In genomic region chr16:67528870-67529638, GRCh38 we compare ENCODE assay signal across 8 cellular contexts. TPM values are rescaled to one million over a fixed set of nuclear protein-coding genes. Genes with fewer than 3 reads are reported as not detected.
DNase-seq lines count a peak whose midpoint lies in the region; ATAC-seq and TF ChIP-seq lines count a peak whose summit lies in the region.

No MANE protein-coding gene starts in this region.

- H3K36me3 ChIP-seq in HUES6 (ENCODE audit: control insufficient read depth, insufficient read depth, low read length), result no peaks in the 10 kb centered on the region

- peaks cover 15% of the 10 kb centered on the region for H3K4me1 Mint-ChIP-seq in activated CD8-positive, alpha-beta T cell treated with anti-CD3 and anti-CD28 coated beads for 36 hours (ENCODE audit: low read depth)
- peaks cover 27% of the 10 kb centered on the region for H3K4me1 Mint-ChIP-seq in neural crest cell

- peak; percentile 47 for ATAC-seq in activated CD8-positive, alpha-beta T cell treated with anti-CD3 and anti-CD28 coated beads for 36 hours
- ATAC-seq in HG02678 (IDR thresholded peaks at IDR 0.05; ENCODE audit: unreplicated experiment) (no peak), GM21360 (IDR thresholded peaks at IDR 0.05; ENCODE audit: unreplicated experiment) (no peak)

- no peak overlapping the region; the same call in 1 of the 2 replicates for H3K27ac ChIP-seq in HUES6 (ENCODE audit: low read depth, low read length)

- peak overlapping the region; percentile 68 for H3K4me3 Mint-ChIP-seq in activated CD8-positive, alpha-beta T cell treated with anti-CD3 and anti-CD28 coated beads for 36 hours
- peak overlapping the region; percentile 92 for H3K4me3 Mint-ChIP-seq in neural crest cell

- H3K4me1 ChIP-seq in HUES6 (ENCODE audit: control insufficient read depth, insufficient read depth, low read length), result peaks cover 25% of the 10 kb centered on the region

- H3K9me3 ChIP-seq in HUES6 (ENCODE audit: control insufficient read depth, insufficient read depth, low read depth, low read length), result no peaks in the 10 kb centered on the region

- H3K9ac ChIP-seq in HUES6 (ENCODE audit: low read length), result peak overlapping the region; percentile 69

- CTCF ChIA-PET in activated CD8-positive, alpha-beta T cell treated with anti-CD3 and anti-CD28 coated beads for 36 hours (lab: Charles Lee), result interaction anchor here (1.1 to 11.4 kb wide), 8 partner anchors 7 to 139 kb away, joined by 3 to 135 read pairs (median 7); partner anchors contain the start of gene CARMIL2

- no peaks in the 10 kb centered on the region for H3K9me3 Mint-ChIP-seq in activated CD8-positive, alpha-beta T cell treated with anti-CD3 and anti-CD28 coated beads for 36 hours
- no peaks in the 10 kb centered on the region for H3K9me3 Mint-ChIP-seq in neural crest cell

- H3K27ac Mint-ChIP-seq in activated CD8-positive, alpha-beta T cell treated with anti-CD3 and anti-CD28 coated beads for 36 hours, result no peak overlapping the region
- peak overlapping the region; percentile 81 for H3K27ac Mint-ChIP-seq in neural crest cell (ENCODE audit: unreplicated experiment)

- no peaks in the 10 kb centered on the region for H3K36me3 Mint-ChIP-seq in activated CD8-positive, alpha-beta T cell treated with anti-CD3 and anti-CD28 coated beads for 36 hours (ENCODE audit: low read depth)
- H3K36me3 Mint-ChIP-seq in neural crest cell (ENCODE audit: low read depth), result no peaks in the 10 kb centered on the region

- peaks cover 86% of the 10 kb centered on the region for H3K27me3 ChIP-seq in HUES6 (ENCODE audit: control insufficient read depth, insufficient read depth, low read length)

- POLR2A ChIA-PET in activated CD8-positive, alpha-beta T cell treated with anti-CD3 and anti-CD28 coated beads for 36 hours (lab: Charles Lee), result interaction anchor here (0.6 to 1.3 kb wide), 7 partner anchors 8 to 131 kb away, joined by 3 to 6 read pairs (median 4); partner anchors contain the start of gene ACD

- DNase-seq in ELF-1 (ENCODE audit: low read depth, low spot score), result peak; percentile 71
- peak; percentile 40 for DNase-seq in activated CD8-positive, alpha-beta T cell treated with anti-CD3 and anti-CD28 coated beads for 36 hours
- peak; percentile 27 for DNase-seq in fibroblast of gingiva (ENCODE audit: low read depth)
- DNase-seq in neural crest cell (ENCODE audit: low read depth, low spot score), result peak; percentile 53
- DNase-seq in DMS79 treated with DMSO at 0.1 percent for 48 hours (lab: John Stamatoyannopoulos, UW), result no peak

- H3K27me3 Mint-ChIP-seq in activated CD8-positive, alpha-beta T cell treated with anti-CD3 and anti-CD28 coated beads for 36 hours, result peaks cover 27% of the 10 kb centered on the region
- H3K27me3 Mint-ChIP-seq in neural crest cell (ENCODE audit: low read depth), result peaks cover 17% of the 10 kb centered on the region

- TF ChIP-seq CTCF in activated CD8-positive, alpha-beta T cell treated with anti-CD3 and anti-CD28 coated beads for 36 hours (IDR thresholded peaks at IDR 0.05), result no peak
- no peak for TF ChIP-seq CTCF in neural crest cell (conservative IDR thresholded peaks at IDR 0.05)

- peak overlapping the region; percentile 69 for H3K4me3 ChIP-seq in HUES6 (ENCODE audit: low read depth, low read length)

- intact Hi-C loops in activated CD8-positive, alpha-beta T cell treated with anti-CD3 and anti-CD28 coated beads for 36 hours (cut with micrococcal nuclease), result no loop called here

RNA-seq across cellular contexts. Expression of gene RIPOR1, which starts 0.4 kb away (rescaled TPM):
- 10 to 100 TPM; 15.7 to 20.0 TPM for total RNA-seq in activated CD8-positive, alpha-beta T cell treated with anti-CD3 and anti-CD28 coated beads for 36 hours
- 60.6 and 65.7 TPM in 2 replicates for total RNA-seq in neural crest cell

RNA-seq across cellular contexts. Expression of gene CTCF, which starts 33.3 kb away (rescaled TPM):
- 10 to 100 TPM; 47.4 to 50.6 TPM for total RNA-seq in activated CD8-positive, alpha-beta T cell treated with anti-CD3 and anti-CD28 coated beads for 36 hours
- total RNA-seq in neural crest cell, result 78.8 and 79.8 TPM in 2 replicates

RNA-seq across cellular contexts. Expression of gene AGRP, which starts 45.7 kb away (rescaled TPM):
- not detected for total RNA-seq in activated CD8-positive, alpha-beta T cell treated with anti-CD3 and anti-CD28 coated beads for 36 hours
- not detected in 2 replicates for total RNA-seq in neural crest cell

RNA-seq across cellular contexts. Expression of gene ATP6V0D1, which starts 48.1 kb away (rescaled TPM):
- 10 to 100 TPM; 17.5 to 18.2 TPM for total RNA-seq in activated CD8-positive, alpha-beta T cell treated with anti-CD3 and anti-CD28 coated beads for 36 hours
- total RNA-seq in neural crest cell, result 54.7 and 55.4 TPM in 2 replicates
